ENCODE assay signal across 1 cellular context in the genomic region with DNA sequence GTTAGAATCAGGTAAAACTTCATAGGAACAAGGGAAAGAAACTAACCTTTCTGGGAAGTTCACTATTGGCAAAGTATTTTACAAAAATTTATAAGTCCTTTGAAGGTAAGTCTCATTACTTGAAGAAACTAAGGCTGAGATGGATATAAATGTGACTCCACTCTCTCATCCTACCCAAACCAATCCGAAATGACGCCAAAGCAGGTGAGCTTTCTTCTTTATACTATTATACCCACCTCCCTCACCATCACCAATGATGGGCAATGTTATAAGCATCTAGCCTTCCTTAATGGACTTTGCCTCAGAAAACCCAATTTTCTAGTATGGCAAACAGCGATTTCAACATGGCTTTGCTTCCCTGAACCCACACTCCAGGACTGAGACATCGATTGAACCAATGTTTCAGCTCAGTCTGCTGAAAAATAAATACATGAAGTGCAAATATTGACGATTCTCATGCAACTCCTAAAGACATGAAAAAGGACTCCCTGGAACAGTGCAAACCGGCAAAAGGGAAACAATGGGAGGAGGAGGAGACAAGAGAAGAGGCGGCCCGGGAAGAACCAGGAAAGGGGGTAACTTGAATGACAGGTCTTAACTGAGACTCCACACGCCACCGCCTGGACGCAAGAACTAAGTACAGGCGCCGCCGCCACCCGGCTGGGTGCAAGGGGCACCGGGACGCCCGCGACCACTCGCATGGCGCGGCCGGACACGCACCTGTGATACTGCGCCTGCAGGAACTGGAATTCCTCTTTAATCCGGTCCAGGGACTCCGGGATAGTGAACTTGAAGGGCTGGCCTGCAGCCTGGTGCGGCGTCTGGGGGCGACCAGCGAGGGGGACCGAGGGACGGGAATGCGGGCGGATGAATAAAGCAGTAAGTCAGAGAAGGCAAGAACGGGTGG.
TF ChIP-seq lines count a peak whose summit lies in the region.

No MANE protein-coding gene starts in this region.

TF ChIP-seq in HepG2, 621 proteins besides CTCF, POLR2A, EP300 and RAD21 (continued from another document and continues in another):
- TF ChIP-seq, protein P1, sequence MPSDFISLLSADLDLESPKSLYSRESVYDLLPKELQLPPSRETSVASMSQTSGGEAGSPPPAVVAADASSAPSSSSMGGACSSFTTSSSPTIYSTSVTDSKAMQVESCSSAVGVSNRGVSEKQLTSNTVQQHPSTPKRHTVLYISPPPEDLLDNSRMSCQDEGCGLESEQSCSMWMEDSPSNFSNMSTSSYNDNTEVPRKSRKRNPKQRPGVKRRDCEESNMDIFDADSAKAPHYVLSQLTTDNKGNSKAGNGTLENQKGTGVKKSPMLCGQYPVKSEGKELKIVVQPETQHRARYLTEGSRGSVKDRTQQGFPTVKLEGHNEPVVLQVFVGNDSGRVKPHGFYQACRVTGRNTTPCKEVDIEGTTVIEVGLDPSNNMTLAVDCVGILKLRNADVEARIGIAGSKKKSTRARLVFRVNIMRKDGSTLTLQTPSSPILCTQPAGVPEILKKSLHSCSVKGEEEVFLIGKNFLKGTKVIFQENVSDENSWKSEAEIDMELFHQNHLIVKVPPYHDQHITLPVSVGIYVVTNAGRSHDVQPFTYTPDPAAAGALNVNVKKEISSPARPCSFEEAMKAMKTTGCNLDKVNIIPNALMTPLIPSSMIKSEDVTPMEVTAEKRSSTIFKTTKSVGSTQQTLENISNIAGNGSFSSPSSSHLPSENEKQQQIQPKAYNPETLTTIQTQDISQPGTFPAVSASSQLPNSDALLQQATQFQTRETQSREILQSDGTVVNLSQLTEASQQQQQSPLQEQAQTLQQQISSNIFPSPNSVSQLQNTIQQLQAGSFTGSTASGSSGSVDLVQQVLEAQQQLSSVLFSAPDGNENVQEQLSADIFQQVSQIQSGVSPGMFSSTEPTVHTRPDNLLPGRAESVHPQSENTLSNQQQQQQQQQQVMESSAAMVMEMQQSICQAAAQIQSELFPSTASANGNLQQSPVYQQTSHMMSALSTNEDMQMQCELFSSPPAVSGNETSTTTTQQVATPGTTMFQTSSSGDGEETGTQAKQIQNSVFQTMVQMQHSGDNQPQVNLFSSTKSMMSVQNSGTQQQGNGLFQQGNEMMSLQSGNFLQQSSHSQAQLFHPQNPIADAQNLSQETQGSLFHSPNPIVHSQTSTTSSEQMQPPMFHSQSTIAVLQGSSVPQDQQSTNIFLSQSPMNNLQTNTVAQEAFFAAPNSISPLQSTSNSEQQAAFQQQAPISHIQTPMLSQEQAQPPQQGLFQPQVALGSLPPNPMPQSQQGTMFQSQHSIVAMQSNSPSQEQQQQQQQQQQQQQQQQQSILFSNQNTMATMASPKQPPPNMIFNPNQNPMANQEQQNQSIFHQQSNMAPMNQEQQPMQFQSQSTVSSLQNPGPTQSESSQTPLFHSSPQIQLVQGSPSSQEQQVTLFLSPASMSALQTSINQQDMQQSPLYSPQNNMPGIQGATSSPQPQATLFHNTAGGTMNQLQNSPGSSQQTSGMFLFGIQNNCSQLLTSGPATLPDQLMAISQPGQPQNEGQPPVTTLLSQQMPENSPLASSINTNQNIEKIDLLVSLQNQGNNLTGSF (CRISPR knock-in tag; IDR thresholded peaks at IDR 0.05) = no peak
- TF ChIP-seq, protein P2, sequence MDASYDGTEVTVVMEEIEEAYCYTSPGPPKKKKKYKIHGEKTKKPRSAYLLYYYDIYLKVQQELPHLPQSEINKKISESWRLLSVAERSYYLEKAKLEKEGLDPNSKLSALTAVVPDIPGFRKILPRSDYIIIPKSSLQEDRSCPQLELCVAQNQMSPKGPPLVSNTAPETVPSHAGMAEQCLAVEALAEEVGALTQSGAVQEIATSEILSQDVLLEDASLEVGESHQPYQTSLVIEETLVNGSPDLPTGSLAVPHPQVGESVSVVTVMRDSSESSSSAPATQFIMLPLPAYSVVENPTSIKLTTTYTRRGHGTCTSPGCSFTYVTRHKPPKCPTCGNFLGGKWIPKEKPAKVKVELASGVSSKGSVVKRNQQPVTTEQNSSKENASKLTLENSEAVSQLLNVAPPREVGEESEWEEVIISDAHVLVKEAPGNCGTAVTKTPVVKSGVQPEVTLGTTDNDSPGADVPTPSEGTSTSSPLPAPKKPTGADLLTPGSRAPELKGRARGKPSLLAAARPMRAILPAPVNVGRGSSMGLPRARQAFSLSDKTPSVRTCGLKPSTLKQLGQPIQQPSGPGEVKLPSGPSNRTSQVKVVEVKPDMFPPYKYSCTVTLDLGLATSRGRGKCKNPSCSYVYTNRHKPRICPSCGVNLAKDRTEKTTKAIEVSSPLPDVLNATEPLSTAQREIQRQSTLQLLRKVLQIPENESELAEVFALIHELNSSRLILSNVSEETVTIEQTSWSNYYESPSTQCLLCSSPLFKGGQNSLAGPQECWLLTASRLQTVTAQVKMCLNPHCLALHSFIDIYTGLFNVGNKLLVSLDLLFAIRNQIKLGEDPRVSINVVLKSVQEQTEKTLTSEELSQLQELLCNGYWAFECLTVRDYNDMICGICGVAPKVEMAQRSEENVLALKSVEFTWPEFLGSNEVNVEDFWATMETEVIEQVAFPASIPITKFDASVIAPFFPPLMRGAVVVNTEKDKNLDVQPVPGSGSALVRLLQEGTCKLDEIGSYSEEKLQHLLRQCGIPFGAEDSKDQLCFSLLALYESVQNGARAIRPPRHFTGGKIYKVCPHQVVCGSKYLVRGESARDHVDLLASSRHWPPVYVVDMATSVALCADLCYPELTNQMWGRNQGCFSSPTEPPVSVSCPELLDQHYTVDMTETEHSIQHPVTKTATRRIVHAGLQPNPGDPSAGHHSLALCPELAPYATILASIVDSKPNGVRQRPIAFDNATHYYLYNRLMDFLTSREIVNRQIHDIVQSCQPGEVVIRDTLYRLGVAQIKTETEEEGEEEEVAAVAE (CRISPR knock-in tag; IDR thresholded peaks at IDR 0.05; ENCODE audit: borderline replicate concordance) = peak; percentile 97
- TF ChIP-seq FOSL1 (CRISPR knock-in tag; IDR thresholded peaks at IDR 0.05; ENCODE audit: borderline replicate concordance) (no peak; the same call in 1 of the 2 replicates), PCBP2 (optimal IDR thresholded peaks at IDR 0.05; ENCODE audit: low read depth, low read length, poor library complexity, severe bottlenecking) (no peak), KLF9 (CRISPR knock-in tag; IDR thresholded peaks at IDR 0.05; ENCODE audit: low read depth) (no peak), ZNF614 (CRISPR knock-in tag; IDR thresholded peaks at IDR 0.05; ENCODE audit: borderline replicate concordance) (peak; percentile 67; the same call in 1 of the 2 replicates), ZMAT3 (CRISPR knock-in tag; conservative IDR thresholded peaks at IDR 0.05) (no peak), CHD4 (IDR thresholded peaks at IDR 0.05; ENCODE audit: borderline replicate concordance, low read length) (peak; percentile 44; the same call in 1 of the 2 replicates), MYC (CRISPR knock-in tag; IDR thresholded peaks at IDR 0.05; ENCODE audit: borderline replicate concordance) (no peak), SIN3A (IDR thresholded peaks at IDR 0.05; ENCODE audit: borderline replicate concordance, low read depth, low read length) (0 out of 2 replicates have a peak, but pooled peaks have one; percentile 28), ZNF615 (CRISPR knock-in tag; IDR thresholded peaks at IDR 0.05; ENCODE audit: borderline replicate concordance) (0 out of 2 replicates have a peak, but pooled peaks have one; percentile 35), MZF1 (CRISPR knock-in tag; IDR thresholded peaks at IDR 0.05; ENCODE audit: borderline replicate concordance) (no peak), EHMT2 (IDR thresholded peaks at IDR 0.05; ENCODE audit: borderline replicate concordance, low read depth, low read length) (no peak; the same call in 1 of the 2 replicates), ZSCAN30 (CRISPR knock-in tag; IDR thresholded peaks at IDR 0.05) (0 out of 2 replicates have a peak, but pooled peaks have one; percentile 16), TRIM24 (CRISPR knock-in tag; IDR thresholded peaks at IDR 0.05) (peak; percentile 41; the same call in 1 of the 2 replicates), ZBTB7B (CRISPR knock-in tag; IDR thresholded peaks at IDR 0.05) (peak; percentile 78), TEAD2 (CRISPR knock-in tag; IDR thresholded peaks at IDR 0.05) (no peak), ZNF138 (CRISPR knock-in tag; IDR thresholded peaks at IDR 0.05; ENCODE audit: low read depth) (0 out of 2 replicates have a peak, but pooled peaks have one; percentile 64)
- TF ChIP-seq, protein P3, sequence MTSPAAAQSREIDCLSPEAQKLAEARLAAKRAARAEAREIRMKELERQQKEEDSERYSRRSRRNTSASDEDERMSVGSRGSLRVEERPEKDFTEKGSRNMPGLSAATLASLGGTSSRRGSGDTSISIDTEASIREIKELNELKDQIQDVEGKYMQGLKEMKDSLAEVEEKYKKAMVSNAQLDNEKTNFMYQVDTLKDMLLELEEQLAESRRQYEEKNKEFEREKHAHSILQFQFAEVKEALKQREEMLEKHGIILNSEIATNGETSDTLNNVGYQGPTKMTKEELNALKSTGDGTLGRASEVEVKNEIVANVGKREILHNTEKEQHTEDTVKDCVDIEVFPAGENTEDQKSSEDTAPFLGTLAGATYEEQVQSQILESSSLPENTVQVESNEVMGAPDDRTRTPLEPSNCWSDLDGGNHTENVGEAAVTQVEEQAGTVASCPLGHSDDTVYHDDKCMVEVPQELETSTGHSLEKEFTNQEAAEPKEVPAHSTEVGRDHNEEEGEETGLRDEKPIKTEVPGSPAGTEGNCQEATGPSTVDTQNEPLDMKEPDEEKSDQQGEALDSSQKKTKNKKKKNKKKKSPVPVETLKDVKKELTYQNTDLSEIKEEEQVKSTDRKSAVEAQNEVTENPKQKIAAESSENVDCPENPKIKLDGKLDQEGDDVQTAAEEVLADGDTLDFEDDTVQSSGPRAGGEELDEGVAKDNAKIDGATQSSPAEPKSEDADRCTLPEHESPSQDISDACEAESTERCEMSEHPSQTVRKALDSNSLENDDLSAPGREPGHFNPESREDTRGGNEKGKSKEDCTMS (CRISPR knock-in tag; conservative IDR thresholded peaks at IDR 0.05) = no peak
- TF ChIP-seq, protein P4, sequence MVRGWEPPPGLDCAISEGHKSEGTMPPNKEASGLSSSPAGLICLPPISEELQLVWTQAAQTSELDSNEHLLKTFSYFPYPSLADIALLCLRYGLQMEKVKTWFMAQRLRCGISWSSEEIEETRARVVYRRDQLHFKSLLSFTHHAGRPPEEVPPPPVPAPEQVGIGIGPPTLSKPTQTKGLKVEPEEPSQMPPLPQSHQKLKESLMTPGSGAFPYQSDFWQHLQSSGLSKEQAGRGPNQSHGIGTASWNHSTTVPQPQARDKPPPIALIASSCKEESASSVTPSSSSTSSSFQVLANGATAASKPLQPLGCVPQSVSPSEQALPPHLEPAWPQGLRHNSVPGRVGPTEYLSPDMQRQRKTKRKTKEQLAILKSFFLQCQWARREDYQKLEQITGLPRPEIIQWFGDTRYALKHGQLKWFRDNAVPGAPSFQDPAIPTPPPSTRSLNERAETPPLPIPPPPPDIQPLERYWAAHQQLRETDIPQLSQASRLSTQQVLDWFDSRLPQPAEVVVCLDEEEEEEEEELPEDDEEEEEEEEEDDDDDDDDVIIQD (CRISPR knock-in tag; IDR thresholded peaks at IDR 0.05; ENCODE audit: low read depth) = peak; percentile 92
- TF ChIP-seq, protein P5, sequence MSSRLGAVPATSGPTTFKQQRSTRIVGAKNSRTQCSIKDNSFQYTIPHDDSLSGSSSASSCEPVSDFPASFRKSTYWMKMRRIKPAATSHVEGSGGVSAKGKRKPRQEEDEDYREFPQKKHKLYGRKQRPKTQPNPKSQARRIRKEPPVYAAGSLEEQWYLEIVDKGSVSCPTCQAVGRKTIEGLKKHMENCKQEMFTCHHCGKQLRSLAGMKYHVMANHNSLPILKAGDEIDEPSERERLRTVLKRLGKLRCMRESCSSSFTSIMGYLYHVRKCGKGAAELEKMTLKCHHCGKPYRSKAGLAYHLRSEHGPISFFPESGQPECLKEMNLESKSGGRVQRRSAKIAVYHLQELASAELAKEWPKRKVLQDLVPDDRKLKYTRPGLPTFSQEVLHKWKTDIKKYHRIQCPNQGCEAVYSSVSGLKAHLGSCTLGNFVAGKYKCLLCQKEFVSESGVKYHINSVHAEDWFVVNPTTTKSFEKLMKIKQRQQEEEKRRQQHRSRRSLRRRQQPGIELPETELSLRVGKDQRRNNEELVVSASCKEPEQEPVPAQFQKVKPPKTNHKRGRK (CRISPR knock-in tag; IDR thresholded peaks at IDR 0.05) = no peak
- TF ChIP-seq, protein P6, sequence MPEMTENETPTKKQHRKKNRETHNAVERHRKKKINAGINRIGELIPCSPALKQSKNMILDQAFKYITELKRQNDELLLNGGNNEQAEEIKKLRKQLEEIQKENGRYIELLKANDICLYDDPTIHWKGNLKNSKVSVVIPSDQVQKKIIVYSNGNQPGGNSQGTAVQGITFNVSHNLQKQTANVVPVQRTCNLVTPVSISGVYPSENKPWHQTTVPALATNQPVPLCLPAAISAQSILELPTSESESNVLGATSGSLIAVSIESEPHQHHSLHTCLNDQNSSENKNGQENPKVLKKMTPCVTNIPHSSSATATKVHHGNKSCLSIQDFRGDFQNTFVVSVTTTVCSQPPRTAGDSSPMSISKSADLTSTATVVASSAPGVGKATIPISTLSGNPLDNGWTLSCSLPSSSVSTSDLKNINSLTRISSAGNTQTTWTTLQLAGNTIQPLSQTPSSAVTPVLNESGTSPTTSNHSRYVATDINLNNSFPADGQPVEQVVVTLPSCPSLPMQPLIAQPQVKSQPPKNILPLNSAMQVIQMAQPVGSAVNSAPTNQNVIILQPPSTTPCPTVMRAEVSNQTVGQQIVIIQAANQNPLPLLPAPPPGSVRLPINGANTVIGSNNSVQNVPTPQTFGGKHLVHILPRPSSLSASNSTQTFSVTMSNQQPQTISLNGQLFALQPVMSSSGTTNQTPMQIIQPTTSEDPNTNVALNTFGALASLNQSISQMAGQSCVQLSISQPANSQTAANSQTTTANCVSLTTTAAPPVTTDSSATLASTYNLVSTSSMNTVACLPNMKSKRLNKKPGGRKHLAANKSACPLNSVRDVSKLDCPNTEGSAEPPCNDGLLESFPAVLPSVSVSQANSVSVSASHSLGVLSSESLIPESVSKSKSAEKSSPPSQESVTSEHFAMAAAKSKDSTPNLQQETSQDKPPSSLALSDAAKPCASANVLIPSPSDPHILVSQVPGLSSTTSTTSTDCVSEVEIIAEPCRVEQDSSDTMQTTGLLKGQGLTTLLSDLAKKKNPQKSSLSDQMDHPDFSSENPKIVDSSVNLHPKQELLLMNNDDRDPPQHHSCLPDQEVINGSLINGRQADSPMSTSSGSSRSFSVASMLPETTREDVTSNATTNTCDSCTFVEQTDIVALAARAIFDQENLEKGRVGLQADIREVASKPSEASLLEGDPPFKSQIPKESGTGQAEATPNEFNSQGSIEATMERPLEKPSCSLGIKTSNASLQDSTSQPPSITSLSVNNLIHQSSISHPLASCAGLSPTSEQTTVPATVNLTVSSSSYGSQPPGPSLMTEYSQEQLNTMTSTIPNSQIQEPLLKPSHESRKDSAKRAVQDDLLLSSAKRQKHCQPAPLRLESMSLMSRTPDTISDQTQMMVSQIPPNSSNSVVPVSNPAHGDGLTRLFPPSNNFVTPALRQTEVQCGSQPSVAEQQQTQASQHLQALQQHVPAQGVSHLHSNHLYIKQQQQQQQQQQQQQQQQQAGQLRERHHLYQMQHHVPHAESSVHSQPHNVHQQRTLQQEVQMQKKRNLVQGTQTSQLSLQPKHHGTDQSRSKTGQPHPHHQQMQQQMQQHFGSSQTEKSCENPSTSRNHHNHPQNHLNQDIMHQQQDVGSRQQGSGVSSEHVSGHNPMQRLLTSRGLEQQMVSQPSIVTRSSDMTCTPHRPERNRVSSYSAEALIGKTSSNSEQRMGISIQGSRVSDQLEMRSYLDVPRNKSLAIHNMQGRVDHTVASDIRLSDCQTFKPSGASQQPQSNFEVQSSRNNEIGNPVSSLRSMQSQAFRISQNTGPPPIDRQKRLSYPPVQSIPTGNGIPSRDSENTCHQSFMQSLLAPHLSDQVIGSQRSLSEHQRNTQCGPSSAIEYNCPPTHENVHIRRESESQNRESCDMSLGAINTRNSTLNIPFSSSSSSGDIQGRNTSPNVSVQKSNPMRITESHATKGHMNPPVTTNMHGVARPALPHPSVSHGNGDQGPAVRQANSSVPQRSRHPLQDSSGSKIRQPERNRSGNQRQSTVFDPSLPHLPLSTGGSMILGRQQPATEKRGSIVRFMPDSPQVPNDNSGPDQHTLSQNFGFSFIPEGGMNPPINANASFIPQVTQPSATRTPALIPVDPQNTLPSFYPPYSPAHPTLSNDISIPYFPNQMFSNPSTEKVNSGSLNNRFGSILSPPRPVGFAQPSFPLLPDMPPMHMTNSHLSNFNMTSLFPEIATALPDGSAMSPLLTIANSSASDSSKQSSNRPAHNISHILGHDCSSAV (CRISPR knock-in tag; IDR thresholded peaks at IDR 0.05; ENCODE audit: borderline replicate concordance) = peak; percentile 98; the same call in 1 of the 2 replicates
